Comparison of ENCODE assay signal across 23 cellular contexts in the genomic region with DNA sequence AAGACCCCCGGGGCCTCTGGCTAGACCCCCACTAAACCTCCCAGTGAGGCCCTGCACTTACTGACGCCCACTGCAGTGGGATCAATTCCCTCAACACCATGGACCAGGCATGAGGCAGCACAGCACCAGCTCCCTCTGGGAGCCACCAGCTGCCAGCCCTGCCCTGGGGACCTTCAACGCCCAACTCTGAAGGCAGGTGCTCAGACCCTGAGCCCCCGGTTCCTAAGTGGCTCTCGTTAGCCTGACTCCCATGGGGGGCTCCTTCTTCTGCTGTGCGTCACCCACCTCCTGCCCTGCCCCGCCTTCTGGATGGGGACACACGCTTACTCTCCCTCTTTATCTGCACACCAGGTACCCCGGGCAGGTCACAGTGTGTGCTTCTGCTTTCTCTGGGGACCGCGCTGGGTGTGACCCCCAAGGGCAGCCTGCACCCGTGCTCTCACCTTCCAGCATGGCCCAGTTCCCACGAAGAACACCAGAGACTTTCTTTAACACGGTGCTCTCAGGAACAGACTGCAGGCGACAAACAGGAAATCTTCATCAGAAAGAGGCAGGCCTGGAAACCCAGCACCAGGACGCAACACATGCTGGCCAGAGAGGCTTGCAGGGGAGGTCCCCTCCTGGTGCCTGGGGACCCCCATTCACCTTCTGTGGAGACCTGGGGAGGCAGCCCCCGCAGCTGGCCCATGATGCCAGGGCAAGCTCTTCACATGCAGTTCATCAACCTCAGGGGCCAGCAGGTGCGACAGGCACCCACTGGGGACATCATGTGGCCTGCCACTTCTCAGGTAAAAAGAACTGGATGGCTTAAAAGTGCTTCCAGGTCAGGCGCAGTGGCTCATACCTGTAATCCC.
"Had no signal": no experiment of that assay in that cellular context is flagged by ENCODE, and none has a peak within 500 bp of the region (broad histone marks: within the 10 kb centered on the region; RNA-seq: fewer than 3 reads in every experiment).

No MANE protein-coding gene starts in this region.

- H3K4me3 ChIP-seq: coronary artery, esophagus squamous epithelium, gastrocnemius medialis, ovary, prostate gland, spleen, thoracic aorta had no signal

- H3K9me3 ChIP-seq: esophagus squamous epithelium, gastrocnemius medialis, ovary, prostate gland, spleen, thoracic aorta had no signal

- ATAC-seq: activated CD4-positive, CD25-positive, alpha-beta regulatory T cell treated with anti-CD3 and anti-CD28 coated beads, Interleukin-2, amount 50 U/mL, for 24 hours; gastrocnemius medialis; left ventricle myocardium superior; natural killer cell had no signal

- DNase-seq: activated CD4-positive, alpha-beta memory T cell treated with anti-CD3 and anti-CD28 coated beads, Interleukin-2, amount 10 ng/mL, durations not matched to agents 7 days and 5 days; activated CD4-positive, alpha-beta T cell treated with anti-CD3 and anti-CD28 coated beads, Interleukin-2, amount 10 ng/mL, durations not matched to agents 24 days and 14 days; activated naive CD4-positive, alpha-beta T cell; cerebellar nuclear complex; esophagus squamous epithelium; gastrocnemius medialis; head of caudate nucleus; hypothalamus; left ventricle myocardium superior; mammary epithelial cell; midbrain; natural killer cell; ovary; spleen; stimulated activated CD4-positive, alpha-beta T cell treated with anti-CD3 and anti-CD28 coated beads, Interleukin-4, amount 100 ng/mL, for 1 hour; stimulated activated naive CD4-positive, alpha-beta T cell treated with Interleukin-2 at 50 U/mL for 16 hours; T1000 had no signal

- H3K4me1 ChIP-seq: esophagus squamous epithelium, gastrocnemius medialis, prostate gland, spleen had no signal

- H3K4me3 Mint-ChIP-seq: activated CD4-positive, alpha-beta memory T cell treated with anti-CD3 and anti-CD28 coated beads, Interleukin-2, amount 10 ng/mL, durations not matched to agents 7 days and 5 days; activated CD4-positive, alpha-beta T cell treated with anti-CD3 and anti-CD28 coated beads, Interleukin-2, amount 10 ng/mL, durations not matched to agents 24 days and 14 days; natural killer cell; type B pancreatic cell had no signal

- H3K27me3 ChIP-seq: esophagus squamous epithelium, gastrocnemius medialis, ovary, spleen had no signal

- H3K36me3 ChIP-seq: ovary had no signal

- H3K27ac ChIP-seq: coronary artery, esophagus squamous epithelium, gastrocnemius medialis, ovary, prostate gland, spleen, thoracic aorta had no signal

- H3K27me3 Mint-ChIP-seq: activated CD4-positive, alpha-beta memory T cell treated with anti-CD3 and anti-CD28 coated beads, Interleukin-2, amount 10 ng/mL, durations not matched to agents 7 days and 5 days; activated CD4-positive, alpha-beta T cell treated with anti-CD3 and anti-CD28 coated beads, Interleukin-2, amount 10 ng/mL, durations not matched to agents 24 days and 14 days; type B pancreatic cell had no signal

- H3K9me3 Mint-ChIP-seq: activated CD4-positive, alpha-beta memory T cell treated with anti-CD3 and anti-CD28 coated beads, Interleukin-2, amount 10 ng/mL, durations not matched to agents 7 days and 5 days; activated CD4-positive, alpha-beta T cell treated with anti-CD3 and anti-CD28 coated beads, Interleukin-2, amount 10 ng/mL, durations not matched to agents 24 days and 14 days; activated T-helper 2 cell treated with anti-CD3 and anti-CD28 coated beads, Interferon-gamma antibody, Interleukin-2, Interleukin-4, amounts not matched to agents 10 μg/mL and 5 μg/mL and 100 μg/mL, durations not matched to agents 14 hours and 24 hours and 36 hours; natural killer cell; type B pancreatic cell had no signal

- H3K27ac Mint-ChIP-seq: activated CD4-positive, alpha-beta memory T cell treated with anti-CD3 and anti-CD28 coated beads, Interleukin-2, amount 10 ng/mL, durations not matched to agents 7 days and 5 days; activated CD4-positive, alpha-beta T cell treated with anti-CD3 and anti-CD28 coated beads, Interleukin-2, amount 10 ng/mL, durations not matched to agents 24 days and 14 days; activated T-helper 2 cell treated with anti-CD3 and anti-CD28 coated beads, Interferon-gamma antibody, Interleukin-2, Interleukin-4, amounts not matched to agents 10 μg/mL and 5 μg/mL and 100 μg/mL, durations not matched to agents 14 hours and 24 hours and 36 hours; natural killer cell; type B pancreatic cell had no signal
